10 cellular contexts compared by ENCODE assay signal in the genomic region with DNA sequence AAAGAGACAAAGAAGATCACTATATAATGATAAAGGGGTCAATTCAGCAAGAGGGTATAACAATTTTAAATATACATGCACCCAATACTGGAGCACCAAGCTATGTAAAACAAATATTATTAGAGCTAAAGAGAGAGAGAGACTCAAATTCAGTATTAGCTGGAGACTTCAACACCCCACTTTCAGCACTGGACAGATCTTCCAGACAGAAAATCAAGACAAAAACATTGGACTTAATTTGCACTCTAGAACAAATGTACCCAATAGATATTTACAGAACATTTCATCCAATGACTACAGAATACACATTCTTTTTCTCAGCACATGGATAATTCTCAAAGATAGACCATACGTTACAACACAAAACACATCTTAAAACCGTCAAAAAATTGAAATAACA.
"Had no signal": no experiment of that assay in that cellular context is flagged by ENCODE, and none has a peak within 500 bp of the region (broad histone marks: within the 10 kb centered on the region; RNA-seq: fewer than 3 reads in every experiment).

No MANE protein-coding gene starts in this region.

- H3K36me3 ChIP-seq: HAP-1 had no signal

- DNase-seq: GOT3, H7, HFFc6, IMR-90, Karpas-422, KBM-7 had no signal

- ATAC-seq: HepG2 had no signal

- H3K27ac ChIP-seq: HL-60, KMS-11 had no signal

- H3K27ac Mint-ChIP-seq: HFFc6 had no signal

- H3K4me3 Mint-ChIP-seq: HFFc6 had no signal

- FAIRE-seq: HepG2 had no signal

- H3K4me2 ChIP-seq: KMS-11 had no signal

- H3K4me3 ChIP-seq: HAP-1 had no signal

- H3K9ac ChIP-seq: KMS-11 had no signal

- H3K4me1 ChIP-seq: HAP-1 had no signal
